Comparison of ENCODE assay signal across 9 cellular contexts in genomic region chr3:116691041-116691440, GRCh38. TPM values are rescaled to one million over a fixed set of nuclear protein-coding genes. Genes with fewer than 3 reads are reported as not detected.
"Had no signal": no experiment of that assay in that cellular context is flagged by ENCODE, and none has a peak within 500 bp of the region (broad histone marks: within the 10 kb centered on the region; RNA-seq: fewer than 3 reads in every experiment).

No MANE protein-coding gene starts in this region.

- FAIRE-seq: G401.6, GM12878, GM12891, GM12892, GM18507, GM19239 had no signal

- DNase-seq: GDM1, GF-D8 had no signal

- H3K4me3 ChIP-seq: GM12878 had no signal

- ATAC-seq: GM12878 had no signal

RNA-seq across cellular contexts. Expression of gene TUSC7, which starts 18.5 kb away (rescaled TPM):
- total RNA-seq: G401, GM12878 had no signal
- polyA plus RNA-seq: GM12878 had no signal
